ENCODE assay signal across 30 cellular contexts in the genomic region with DNA sequence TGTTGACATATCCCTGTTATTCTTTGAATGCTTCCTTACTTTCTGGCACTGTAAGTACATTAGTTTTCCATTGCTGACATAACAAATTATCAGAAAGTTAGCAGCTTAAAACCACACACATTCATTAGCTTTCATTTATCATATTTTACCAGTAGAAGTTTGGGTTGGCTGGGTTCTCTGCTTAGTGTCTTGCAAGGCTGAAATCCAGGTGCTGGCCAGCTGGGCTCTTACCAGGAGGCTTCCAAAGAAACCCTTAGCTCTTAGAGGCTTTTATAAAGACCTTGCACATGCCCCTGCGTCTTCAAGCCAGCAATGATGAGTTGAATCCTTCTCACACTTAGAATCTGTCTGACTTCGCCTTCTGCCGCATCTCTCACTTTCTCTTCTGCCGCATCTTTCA.
DNase-seq lines count a peak whose midpoint lies in the region; ATAC-seq and TF ChIP-seq lines count a peak whose summit lies in the region.
"Had no signal": no experiment of that assay in that cellular context is flagged by ENCODE, and none has a peak within 500 bp of the region (broad histone marks: within the 10 kb centered on the region; RNA-seq: fewer than 3 reads in every experiment).

No MANE protein-coding gene starts in this region.

- no peak for TF ChIP-seq EP300 in SK-N-SH (IDR thresholded peaks at IDR 0.05; ENCODE audit: borderline replicate concordance in 1 of 2, low read depth in 1 of 2, low read length in 1 of 2)

- no peaks in the 10 kb centered on the region for H3K27me3 ChIP-seq in SK-N-SH (ENCODE audit: insufficient read depth)
- H3K27me3 ChIP-seq: BE2C, body of pancreas, esophagus squamous epithelium, neutrophil had no signal

- H3K36me3 ChIP-seq in SK-N-SH (replicated peaks in 1 of 2; ENCODE audit: control insufficient read depth in 1 of 2, insufficient read depth in 2 of 2, low read length in 1 of 2): peaks cover 15 to 45% of the 10 kb centered on the region in 2 experiments
- H3K36me3 ChIP-seq: neutrophil had no signal

- H3K27ac ChIP-seq in SK-N-SH (ENCODE audit: low read depth in 2 of 2, low read length in 1 of 2): peak overlapping the region in 1 of 2 experiments; percentile 18; a peak in 1 of 4 replicates
- H3K27ac ChIP-seq in RWPE1: no peak overlapping the region
- H3K27ac ChIP-seq: body of pancreas, coronary artery, esophagus squamous epithelium, neutrophil, skin epidermis, VCaP had no signal

- no peak overlapping the region for H3K27ac Mint-ChIP-seq in HFFc6
- H3K27ac Mint-ChIP-seq: activated CD4-positive, alpha-beta T cell treated with anti-CD3 and anti-CD28 coated beads, Interleukin-2, amount 10 ng/mL, durations not matched to agents 7 days and 5 days; activated CD8-positive, alpha-beta memory T cell treated with anti-CD3 and anti-CD28 coated beads, Interleukin-2, amount 10 ng/mL, durations not matched to agents 7 days and 5 days; type B pancreatic cell had no signal

- TF ChIP-seq CTCF in AG10803 (conservative IDR thresholded peaks at IDR 0.05; ENCODE audit: low read length) (no peak), SK-N-SH (IDR thresholded peaks at IDR 0.05) (no peak), choroid plexus epithelial cell (conservative IDR thresholded peaks at IDR 0.05; ENCODE audit: low read depth, low read length) (no peak), HFFc6 (IDR thresholded peaks at IDR 0.05) (no peak), omental fat pad (IDR thresholded peaks at IDR 0.05) (no peak), RWPE1 (conservative IDR thresholded peaks at IDR 0.05; ENCODE audit: low read depth) (no peak)

- H3K9me2 ChIP-seq in SK-N-SH: no peaks in the 10 kb centered on the region

- H4K20me1 ChIP-seq in SK-N-SH (ENCODE audit: insufficient read depth): no peaks in the 10 kb centered on the region

- H3K9me3 ChIP-seq in SK-N-SH: 0 out of 2 replicates have a peak, but pooled peaks cover 4% of the 10 kb centered on the region
- H3K9me3 ChIP-seq: BE2C, neutrophil had no signal

- peaks cover 0 to 6% of the 10 kb centered on the region in 2 experiments; a peak in 2 of 4 replicates for H3K4me1 ChIP-seq in SK-N-SH (ENCODE audit: control insufficient read depth in 1 of 2, insufficient read depth in 2 of 2, low read depth in 1 of 2, low read length in 1 of 2)
- H3K4me1 ChIP-seq: BE2C, body of pancreas had no signal

- H3K36me3 Mint-ChIP-seq in HFFc6 (ENCODE audit: low read depth): peaks cover 39% of the 10 kb centered on the region

- TF ChIP-seq RAD21 in SK-N-SH (IDR thresholded peaks at IDR 0.05; ENCODE audit: low read length): no peak

- peaks cover 4% of the 10 kb centered on the region for H3F3A ChIP-seq in SK-N-SH (replicated peaks; ENCODE audit: insufficient read depth)

- 98% methylated on average over 4 of the region's 4 CpGs for whole genome bisulfite sequencing in SK-N-SH (ENCODE audit: low lambda C conversion rate)

- POLR2A ChIA-PET in SK-N-SH (lab: Yijun Ruan, JAX) (interaction anchor here (0.6 kb wide), 1 partner anchor 27 kb away, joined by 3 read pairs; no protein-coding TSS in a partner anchor), RWPE1 (lab: Yijun Ruan, JAX; ENCODE audit: low non-redundant PET) (no interaction called here)

- peaks cover 39% of the 10 kb centered on the region for H3K79me2 ChIP-seq in SK-N-SH (ENCODE audit: insufficient read depth)

- no peak overlapping the region for H3K9ac ChIP-seq in SK-N-SH

- no peaks in the 10 kb centered on the region; the same call in 1 of the 2 replicates for H3K27me3 Mint-ChIP-seq in HFFc6 (ENCODE audit: insufficient read depth)
- H3K27me3 Mint-ChIP-seq: activated CD4-positive, alpha-beta T cell treated with anti-CD3 and anti-CD28 coated beads, Interleukin-2, amount 10 ng/mL, durations not matched to agents 7 days and 5 days; activated CD8-positive, alpha-beta memory T cell treated with anti-CD3 and anti-CD28 coated beads, Interleukin-2, amount 10 ng/mL, durations not matched to agents 7 days and 5 days; activated naive CD4-positive, alpha-beta T cell treated with anti-CD3 and anti-CD28 coated beads, Interleukin-2, amount 50 U/mL, for 24 hours; type B pancreatic cell had no signal

- no peak overlapping the region for H3K4me2 ChIP-seq in SK-N-SH

- H3K4me1 Mint-ChIP-seq in HFFc6 (ENCODE audit: low read depth): peaks cover 24% of the 10 kb centered on the region

- CTCF ChIA-PET in SK-N-SH (lab: Yijun Ruan, JAX) (interaction anchor here (0.9 to 1.5 kb wide), 3 partner anchors 10 to 22 kb away, joined by 3 to 4 read pairs (median 4); no protein-coding TSS in a partner anchor), RWPE1 (lab: Yijun Ruan, JAX) (interaction anchor here (0.5 to 1.2 kb wide), 2 partner anchors 20 to 406 kb away, joined by 3 to 7 read pairs; no protein-coding TSS in a partner anchor)

- H3K4me3 Mint-ChIP-seq in HFFc6: no peak overlapping the region
- H3K4me3 Mint-ChIP-seq: activated CD4-positive, alpha-beta T cell treated with anti-CD3 and anti-CD28 coated beads, Interleukin-2, amount 10 ng/mL, durations not matched to agents 7 days and 5 days; activated CD8-positive, alpha-beta memory T cell treated with anti-CD3 and anti-CD28 coated beads, Interleukin-2, amount 10 ng/mL, durations not matched to agents 7 days and 5 days; activated naive CD4-positive, alpha-beta T cell treated with anti-CD3 and anti-CD28 coated beads, Interleukin-2, amount 50 U/mL, for 24 hours; type B pancreatic cell had no signal

- DNase-seq in AG10803 (ENCODE audit: low read depth): peak; percentile 81
- no peak for DNase-seq in SK-N-SH
- peak; percentile 29 for DNase-seq in choroid plexus epithelial cell (ENCODE audit: low read depth)
- peak; percentile 6 for DNase-seq in midbrain (lab: John Stamatoyannopoulos, UW)
- no peak for DNase-seq in HFFc6
- no peak for DNase-seq in activated CD4-positive, alpha-beta T cell treated with anti-CD3 and anti-CD28 coated beads, Interleukin-2, amount 50 U/mL, for 48 hours
- DNase-seq in omental fat pad (ENCODE audit: low spot score): no peak
- no peak for DNase-seq in RWPE1 (ENCODE audit: low spot score)
- DNase-seq: activated CD4-positive, alpha-beta T cell treated with anti-CD3 and anti-CD28 coated beads, Interleukin-2, amount 10 ng/mL, durations not matched to agents 7 days and 5 days; activated CD8-positive, alpha-beta memory T cell treated with anti-CD3 and anti-CD28 coated beads, Interleukin-2, amount 10 ng/mL, durations not matched to agents 7 days and 5 days; BE2C; body of pancreas; DMS53; esophagus squamous epithelium; GF-D8; glutamatergic neuron; H7; kidney glomerular epithelial cell; NCI-H1417; NCI-H2081; NCI-H226; NCI-H774; stimulated activated CD4-positive, alpha-beta T cell treated with anti-CD3 and anti-CD28 coated beads, Interleukin-1b, Interleukin-23, amount 100 ng/mL, for 48 hours had no signal

- no peak for ATAC-seq in omental fat pad (ENCODE audit: low FRiP score)
- ATAC-seq: activated CD8-positive, alpha-beta memory T cell treated with anti-CD3 and anti-CD28 coated beads, Interleukin-2, amount 10 ng/mL, durations not matched to agents 7 days and 5 days; body of pancreas had no signal

- no peak overlapping the region for H2AFZ ChIP-seq in SK-N-SH (ENCODE audit: low read depth)

- H3K9me3 Mint-ChIP-seq in HFFc6: peaks cover 12% of the 10 kb centered on the region

- no peak overlapping the region for H3K4me3 ChIP-seq in AG10803 (ENCODE audit: low read length)
- no peak overlapping the region for H3K4me3 ChIP-seq in SK-N-SH (ENCODE audit: low read depth in 2 of 2, low read length in 1 of 2)
- H3K4me3 ChIP-seq in choroid plexus epithelial cell (ENCODE audit: low read depth, low read length): no peak overlapping the region
- H3K4me3 ChIP-seq: body of pancreas, coronary artery, esophagus squamous epithelium, lung, skin epidermis had no signal

TF ChIP-seq in SK-N-SH, 30 proteins besides CTCF, POLR2A, EP300 and RAD21 (continues in another document):
- TF ChIP-seq PBX3 (IDR thresholded peaks at IDR 0.05): 0 out of 2 replicates have a peak, but pooled peaks have one; percentile 10
- TF ChIP-seq TCF12 (IDR thresholded peaks at IDR 0.05): peak; percentile 52
- TF ChIP-seq, protein P1, sequence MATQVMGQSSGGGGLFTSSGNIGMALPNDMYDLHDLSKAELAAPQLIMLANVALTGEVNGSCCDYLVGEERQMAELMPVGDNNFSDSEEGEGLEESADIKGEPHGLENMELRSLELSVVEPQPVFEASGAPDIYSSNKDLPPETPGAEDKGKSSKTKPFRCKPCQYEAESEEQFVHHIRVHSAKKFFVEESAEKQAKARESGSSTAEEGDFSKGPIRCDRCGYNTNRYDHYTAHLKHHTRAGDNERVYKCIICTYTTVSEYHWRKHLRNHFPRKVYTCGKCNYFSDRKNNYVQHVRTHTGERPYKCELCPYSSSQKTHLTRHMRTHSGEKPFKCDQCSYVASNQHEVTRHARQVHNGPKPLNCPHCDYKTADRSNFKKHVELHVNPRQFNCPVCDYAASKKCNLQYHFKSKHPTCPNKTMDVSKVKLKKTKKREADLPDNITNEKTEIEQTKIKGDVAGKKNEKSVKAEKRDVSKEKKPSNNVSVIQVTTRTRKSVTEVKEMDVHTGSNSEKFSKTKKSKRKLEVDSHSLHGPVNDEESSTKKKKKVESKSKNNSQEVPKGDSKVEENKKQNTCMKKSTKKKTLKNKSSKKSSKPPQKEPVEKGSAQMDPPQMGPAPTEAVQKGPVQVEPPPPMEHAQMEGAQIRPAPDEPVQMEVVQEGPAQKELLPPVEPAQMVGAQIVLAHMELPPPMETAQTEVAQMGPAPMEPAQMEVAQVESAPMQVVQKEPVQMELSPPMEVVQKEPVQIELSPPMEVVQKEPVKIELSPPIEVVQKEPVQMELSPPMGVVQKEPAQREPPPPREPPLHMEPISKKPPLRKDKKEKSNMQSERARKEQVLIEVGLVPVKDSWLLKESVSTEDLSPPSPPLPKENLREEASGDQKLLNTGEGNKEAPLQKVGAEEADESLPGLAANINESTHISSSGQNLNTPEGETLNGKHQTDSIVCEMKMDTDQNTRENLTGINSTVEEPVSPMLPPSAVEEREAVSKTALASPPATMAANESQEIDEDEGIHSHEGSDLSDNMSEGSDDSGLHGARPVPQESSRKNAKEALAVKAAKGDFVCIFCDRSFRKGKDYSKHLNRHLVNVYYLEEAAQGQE (IDR thresholded peaks at IDR 0.05; ENCODE audit: low read depth, low read length): no peak

Comparison
In these comparisons a context has a peak if more than half of its experiments do, and no peak if none do; other contexts are left out.
1. DNase-seq: peak in AG10803 (single experiment), choroid plexus epithelial cell (single experiment) and midbrain (single experiment); none in SK-N-SH (single experiment), HFFc6 (single experiment), activated CD4-positive, alpha-beta T cell treated with anti-CD3 and anti-CD28 coated beads, Interleukin-2, amount 50 U/mL, for 48 hours (0 of 2), omental fat pad (single experiment) and RWPE1 (single experiment).